Comparison of ENCODE assay signal across 8 cellular contexts in genomic region chr14:73491977-73492552, GRCh38. TPM values are rescaled to one million over a fixed set of nuclear protein-coding genes. Genes with fewer than 3 reads are reported as not detected.
DNase-seq lines count a peak whose midpoint lies in the region; ATAC-seq and TF ChIP-seq lines count a peak whose summit lies in the region.

No MANE protein-coding gene starts in this region.

- no peaks in the 10 kb centered on the region for H3K27me3 Mint-ChIP-seq in MCF 10A (ENCODE audit: insufficient read depth, unreplicated experiment)

- DNase-seq in right atrium auricular region (ENCODE audit: low spot score) (no peak), left ventricle myocardium superior (no peak), MCF 10A (ENCODE audit: unreplicated experiment) (no peak), vagina (ENCODE audit: extremely low spot score in 2 of 2) (no peak), HEK293T (ENCODE audit: extremely low spot score) (no peak)

- H3K4me1 ChIP-seq in right atrium auricular region (peaks cover 0 to 29% of the 10 kb centered on the region in 2 donors), mononuclear cell (ENCODE audit: insufficient read depth, low read length) (peaks cover 38% of the 10 kb centered on the region), vagina (peaks cover 35% of the 10 kb centered on the region)

- TF ChIP-seq POLR2A in vagina (IDR thresholded peaks at IDR 0.05), result no peak

- TF ChIP-seq CTCF in right atrium auricular region (IDR thresholded peaks at IDR 0.05), result no peak
- TF ChIP-seq CTCF in MCF 10A (IDR thresholded peaks at IDR 0.05; ENCODE audit: unreplicated experiment), result no peak
- no peak for TF ChIP-seq CTCF in vagina (IDR thresholded peaks at IDR 0.05)

- H3K36me3 Mint-ChIP-seq in MCF 10A (ENCODE audit: insufficient read depth, unreplicated experiment), result peaks cover 30% of the 10 kb centered on the region

- H3K27ac Mint-ChIP-seq in MCF 10A (ENCODE audit: low read depth, unreplicated experiment), result no peak overlapping the region

- H3K4me3 Mint-ChIP-seq in MCF 10A (ENCODE audit: unreplicated experiment), result peak overlapping the region; percentile 86

- intact Hi-C loops in left ventricle myocardium superior (cut with micrococcal nuclease), result no loop called here
- intact Hi-C loops in MCF 10A (cut with micrococcal nuclease), result no loop called here
- intact Hi-C loops in vagina (cut with DNase I), result no loop called here

- no peaks in the 10 kb centered on the region for H3K9me3 Mint-ChIP-seq in MCF 10A (ENCODE audit: unreplicated experiment)

- ATAC-seq in left ventricle myocardium superior (no peak), HG02885 (IDR thresholded peaks at IDR 0.05; ENCODE audit: poor library complexity, unreplicated experiment) (no peak), GM21786 (IDR thresholded peaks at IDR 0.05; ENCODE audit: unreplicated experiment) (no peak)

- no TSS peak for BruUV-seq in MCF 10A (replicated peaks; lab: Mats Ljungman, UMichigan)

- H3K27ac ChIP-seq in right atrium auricular region, result peak overlapping the region; percentile 85 to 87
- H3K27ac ChIP-seq in vagina, result no peak overlapping the region

- H3K27me3 ChIP-seq in right atrium auricular region, result no peaks in the 10 kb centered on the region
- H3K27me3 ChIP-seq in mononuclear cell (ENCODE audit: insufficient read depth, low read length), result no peaks in the 10 kb centered on the region
- H3K27me3 ChIP-seq in vagina, result no peaks in the 10 kb centered on the region

- H3K36me3 ChIP-seq in right atrium auricular region, result no peaks in the 10 kb centered on the region
- H3K36me3 ChIP-seq in vagina, result no peaks in the 10 kb centered on the region

- H3K4me3 ChIP-seq in right atrium auricular region, result peak overlapping the region; percentile 60 to 75
- H3K4me3 ChIP-seq in mononuclear cell (ENCODE audit: low read length), result peak overlapping the region; percentile 75
- H3K4me3 ChIP-seq in vagina, result peak overlapping the region; percentile 83 to 92

- peaks cover 12% of the 10 kb centered on the region for H3K4me1 Mint-ChIP-seq in MCF 10A (ENCODE audit: insufficient read depth, unreplicated experiment)

- POLR2A ChIA-PET in MCF 10A (lab: Yijun Ruan, JAX) (interaction anchor here (0.9 to 2.8 kb wide), 7 partner anchors 13 to 153 kb away, joined by 3 to 18 read pairs (median 6); partner anchors contain the start of genes ACOT2 and DNAL1), HEK293T (lab: Yijun Ruan, JAX) (no interaction called here)

- CTCF ChIA-PET in MCF 10A (lab: Yijun Ruan, JAX) (interaction anchor here (0.5 to 2.1 kb wide), 5 partner anchors 17 to 993 kb away, joined by 3 to 5 read pairs (median 3); no protein-coding TSS in a partner anchor), HEK293T (lab: Yijun Ruan, JAX) (no interaction called here)

- no peaks in the 10 kb centered on the region for H3K9me3 ChIP-seq in right atrium auricular region
- no peaks in the 10 kb centered on the region for H3K9me3 ChIP-seq in mononuclear cell (ENCODE audit: low read depth, low read length)
- H3K9me3 ChIP-seq in vagina, result no peaks in the 10 kb centered on the region

TF ChIP-seq in HEK293T, 16 proteins besides CTCF, POLR2A, EP300 and RAD21:
- TF ChIP-seq SP1 (IDR thresholded peaks at IDR 0.05) (no peak), BHLHE40 (IDR thresholded peaks at IDR 0.05; ENCODE audit: borderline replicate concordance) (no peak), FOXK2 (IDR thresholded peaks at IDR 0.05) (no peak), ARNT (IDR thresholded peaks at IDR 0.05) (no peak)

RNA-seq across cellular contexts. Expression of gene RIOX1, which starts 1.3 kb away (rescaled TPM):
- total RNA-seq in right atrium auricular region (10 to 100 TPM; 14.0 to 15.6 TPM), left ventricle myocardium superior (8.1 TPM), MCF 10A (2022) (12.3 and 12.4 TPM in 2 replicates), mononuclear cell (32.2 TPM), vagina (16.7 TPM)

RNA-seq across cellular contexts. Expression of gene NUMB, which starts 33.7 kb away (rescaled TPM):
- total RNA-seq in right atrium auricular region, result 10 to 100 TPM; 24.6 to 31.9 TPM
- total RNA-seq in left ventricle myocardium superior, result 41.9 TPM
- 81.5 and 88.5 TPM in 2 replicates for total RNA-seq in MCF 10A (2022)
- 41.1 TPM for total RNA-seq in mononuclear cell
- total RNA-seq in vagina, result 48.1 TPM

RNA-seq across cellular contexts. Expression of gene ACOT1, which starts 44.9 kb away (rescaled TPM):
- 10 to 100 TPM; 13.6 to 19.8 TPM for total RNA-seq in right atrium auricular region
- 24.7 TPM for total RNA-seq in left ventricle myocardium superior
- 2.1 and 2.8 TPM in 2 replicates for total RNA-seq in MCF 10A (2022)
- 0.73 TPM for total RNA-seq in mononuclear cell
- total RNA-seq in vagina, result 5.2 TPM
